19 cellular contexts compared by ENCODE assay signal in the genomic region with DNA sequence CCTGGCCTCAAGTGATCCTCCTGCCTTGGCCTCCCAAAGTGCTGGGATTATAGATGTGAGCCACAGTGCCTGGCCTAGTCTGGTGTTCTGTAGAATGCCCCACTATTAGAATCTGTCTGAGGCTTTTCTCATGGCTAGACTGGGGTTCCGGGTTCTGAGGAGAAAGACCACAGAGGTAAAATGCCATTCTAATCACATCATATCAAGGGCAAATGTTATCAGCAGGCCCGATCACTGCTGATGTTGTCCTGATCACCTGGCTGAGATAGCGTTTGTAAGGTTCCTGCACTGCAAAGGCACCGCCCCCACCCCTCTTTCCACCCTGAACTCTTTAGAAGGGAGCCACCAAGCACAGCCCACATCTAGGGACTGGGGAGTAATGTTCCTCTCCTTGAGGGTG. TPM values are rescaled to one million over a fixed set of nuclear protein-coding genes. Genes with fewer than 3 reads are reported as not detected.
DNase-seq lines count a peak whose midpoint lies in the region; ATAC-seq, FAIRE-seq and TF ChIP-seq lines count a peak whose summit lies in the region.
"Had no signal": no experiment of that assay in that cellular context is flagged by ENCODE, and none has a peak within 500 bp of the region (broad histone marks: within the 10 kb centered on the region; RNA-seq: fewer than 3 reads in every experiment).

No MANE protein-coding gene starts in this region.

- no peak overlapping the region for H3K9ac ChIP-seq in neural progenitor cell

- H3K4me1 Mint-ChIP-seq in neural progenitor cell, result peaks cover 61% of the 10 kb centered on the region

- 51% methylated on average over 4 of the region's 4 CpGs for WGBS in A549 (ENCODE audit: missing lambda C conversion rate)

- peaks cover 16% of the 10 kb centered on the region for H3F3A ChIP-seq in neural progenitor cell (ENCODE audit: low read depth)

- no peaks in the 10 kb centered on the region for H3K27me3 ChIP-seq in neural progenitor cell

- no peaks in the 10 kb centered on the region for H3K79me2 ChIP-seq in neural progenitor cell (ENCODE audit: low read depth)

- H3K4me1 ChIP-seq in A549 (peaks cover 47% of the 10 kb centered on the region), neural progenitor cell (peaks cover 16% of the 10 kb centered on the region)
- H3K4me1 ChIP-seq: HAP-1 had no signal

- H4K20me1 ChIP-seq in neural progenitor cell (ENCODE audit: low read depth), result no peaks in the 10 kb centered on the region

- ATAC-seq in A549, result no peak

- TF ChIP-seq POLR2A in A549 (IDR thresholded peaks at IDR 0.05; ENCODE audit: low read length), result no peak

- H3K4me3 Mint-ChIP-seq in neural progenitor cell, result no peak overlapping the region
- H3K4me3 Mint-ChIP-seq: CD4-positive, alpha-beta T cell had no signal

- POLR2A ChIA-PET in A549 (lab: Yijun Ruan, JAX), result no interaction called here
- POLR2A ChIA-PET in RWPE1 (lab: Yijun Ruan, JAX; ENCODE audit: low non-redundant PET), result no interaction called here

- no peak for FAIRE-seq in A549 (lab: Jason Lieb, UNC)
- FAIRE-seq: G401.6, GM12891, H1 had no signal

- CTCF ChIA-PET in A549 (lab: Yijun Ruan, JAX) (interaction anchor here (0.6 to 0.8 kb wide), 2 partner anchors 26 to 57 kb away, joined by 3 to 4 read pairs; no protein-coding TSS in a partner anchor), RWPE1 (lab: Yijun Ruan, JAX) (interaction anchor here (1.0 kb wide), 1 partner anchor 11 kb away, joined by 3 read pairs; no protein-coding TSS in a partner anchor)

- no peaks in the 10 kb centered on the region for H3K36me3 Mint-ChIP-seq in neural progenitor cell

- no peak for TF ChIP-seq RAD21 in A549 (conservative IDR thresholded peaks at IDR 0.05 in 1 of 2, IDR thresholded peaks at IDR 0.05 in 1 of 2)

- peaks cover 12% of the 10 kb centered on the region for H3K27me3 Mint-ChIP-seq in neural progenitor cell (ENCODE audit: insufficient read depth, low read depth)
- H3K27me3 Mint-ChIP-seq: CD4-positive, alpha-beta T cell had no signal

- no peaks in the 10 kb centered on the region for H3K36me3 ChIP-seq in neural progenitor cell
- H3K36me3 ChIP-seq: HAP-1 had no signal

- H3K9me3 ChIP-seq in A549 (no peaks in the 10 kb centered on the region), neural progenitor cell (ENCODE audit: low read depth) (no peaks in the 10 kb centered on the region)
- H3K9me3 ChIP-seq: HAP-1 had no signal

- no peak overlapping the region for H3K4me2 ChIP-seq in A549
- H3K4me2 ChIP-seq in neural progenitor cell, result no peak overlapping the region

- H3K9me3 Mint-ChIP-seq in neural progenitor cell, result no peaks in the 10 kb centered on the region
- H3K9me3 Mint-ChIP-seq: CD4-positive, alpha-beta T cell had no signal

- TF ChIP-seq CTCF in A549 (IDR thresholded peaks at IDR 0.05), result no peak
- no peak for TF ChIP-seq CTCF in RWPE1 (conservative IDR thresholded peaks at IDR 0.05; ENCODE audit: low read depth)
- no peak for TF ChIP-seq CTCF in neural progenitor cell (IDR thresholded peaks at IDR 0.05)

- H3K4me3 ChIP-seq in A549 (no peak overlapping the region), neural progenitor cell (no peak overlapping the region)
- H3K4me3 ChIP-seq: HAP-1 had no signal

- peak overlapping the region in 1 of 2 experiments; percentile 52; a peak in 3 of 6 replicates for H3K27ac ChIP-seq in A549
- H3K27ac ChIP-seq in RWPE1, result peak overlapping the region; percentile 10
- H3K27ac ChIP-seq in neural progenitor cell, result no peak overlapping the region
- H3K27ac ChIP-seq: HL-60 had no signal

- no peak overlapping the region for H2AFZ ChIP-seq in neural progenitor cell (replicated peaks)

- no peak for TF ChIP-seq EP300 in A549 (IDR thresholded peaks at IDR 0.05)

- DNase-seq in A549 (ENCODE audit: low read depth in 1 of 2, low spot score in 1 of 2) (no peak), RWPE1 (ENCODE audit: low spot score) (no peak), islet precursor cell (peak; percentile 71), neural progenitor cell (ENCODE audit: low spot score) (no peak), DMS153 (lab: John Stamatoyannopoulos, UW) (no peak)
- no peak for DNase-seq in stimulated activated naive CD4-positive, alpha-beta T cell (lab: John Stamatoyannopoulos, UW)
- DNase-seq in stimulated activated CD4-positive, alpha-beta T cell treated with anti-CD3 and anti-CD28 coated beads, Interleukin-1b, Interleukin-23, amount 100 ng/mL, for 48 hours, result no peak
- DNase-seq: 8988T; ACHN; C1 segment of cervical spinal cord; CD4-positive, alpha-beta T cell; DMS79 treated with DMSO at 0.1 percent for 48 hours; EL; IMR-90 had no signal

- peak overlapping the region; percentile 66 for H3K27ac Mint-ChIP-seq in neural progenitor cell
- H3K27ac Mint-ChIP-seq: CD4-positive, alpha-beta T cell had no signal

TF ChIP-seq in A549, 52 proteins besides CTCF, POLR2A, EP300 and RAD21:
- TF ChIP-seq, protein P1, sequence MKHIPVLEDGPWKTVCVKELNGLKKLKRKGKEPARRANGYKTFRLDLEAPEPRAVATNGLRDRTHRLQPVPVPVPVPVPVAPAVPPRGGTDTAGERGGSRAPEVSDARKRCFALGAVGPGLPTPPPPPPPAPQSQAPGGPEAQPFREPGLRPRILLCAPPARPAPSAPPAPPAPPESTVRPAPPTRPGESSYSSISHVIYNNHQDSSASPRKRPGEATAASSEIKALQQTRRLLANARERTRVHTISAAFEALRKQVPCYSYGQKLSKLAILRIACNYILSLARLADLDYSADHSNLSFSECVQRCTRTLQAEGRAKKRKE (CRISPR knock-in tag; IDR thresholded peaks at IDR 0.05; ENCODE audit: low read depth), result no peak
- TF ChIP-seq GATA3 (IDR thresholded peaks at IDR 0.05; ENCODE audit: borderline replicate concordance), result 0 out of 2 replicates have a peak, but pooled peaks have one; percentile 16

RNA-seq across cellular contexts. Expression of a gene that starts 6.7 kb away (rescaled TPM):
- polyA plus RNA-seq in A549 (2011; rRNA removed) (154 and 212 TPM in 2 replicates), A549 (2017; fragmentation: RNase III; extraction: RNeasy Plus Mini Kit Qiagen cat#74134 plus additional on column Dnase treatment) (133 to 139 TPM (median 134 TPM) in 3 replicates)
- polyA plus RNA-seq in A549 (2012; cell fraction: cytosol; rRNA removed), result 122 and 170 TPM in 2 replicates
- polyA plus RNA-seq in A549 (2012; cell fraction: nucleus; rRNA removed), result 500 and 511 TPM in 2 replicates
- 278 and 313 TPM in 2 replicates for polyA minus RNA-seq in A549 (2011; rRNA and poly(A)+ RNA removed)
- 15.4 and 47.4 TPM in 2 replicates for total RNA-seq in neural progenitor cell (ENCODE audit: low replicate concordance)

RNA-seq across cellular contexts. Expression of a gene that starts 49.8 kb away (rescaled TPM):
- polyA plus RNA-seq in A549 (2011; rRNA removed) (104 and 131 TPM in 2 replicates), A549 (2017; fragmentation: RNase III; extraction: RNeasy Plus Mini Kit Qiagen cat#74134 plus additional on column Dnase treatment) (95.3 to 102 TPM (median 95.9 TPM) in 3 replicates)
- polyA plus RNA-seq in A549 (2012; cell fraction: cytosol; rRNA removed), result 150 and 172 TPM in 2 replicates
- polyA plus RNA-seq in A549 (2012; cell fraction: nucleus; rRNA removed), result 85.9 and 115 TPM in 2 replicates
- 75.9 and 80.4 TPM in 2 replicates for polyA minus RNA-seq in A549 (2011; rRNA and poly(A)+ RNA removed)
- 32.7 and 44.8 TPM in 2 replicates for total RNA-seq in neural progenitor cell (ENCODE audit: low replicate concordance)
